8 cellular contexts compared by ENCODE assay signal in the genomic region with DNA sequence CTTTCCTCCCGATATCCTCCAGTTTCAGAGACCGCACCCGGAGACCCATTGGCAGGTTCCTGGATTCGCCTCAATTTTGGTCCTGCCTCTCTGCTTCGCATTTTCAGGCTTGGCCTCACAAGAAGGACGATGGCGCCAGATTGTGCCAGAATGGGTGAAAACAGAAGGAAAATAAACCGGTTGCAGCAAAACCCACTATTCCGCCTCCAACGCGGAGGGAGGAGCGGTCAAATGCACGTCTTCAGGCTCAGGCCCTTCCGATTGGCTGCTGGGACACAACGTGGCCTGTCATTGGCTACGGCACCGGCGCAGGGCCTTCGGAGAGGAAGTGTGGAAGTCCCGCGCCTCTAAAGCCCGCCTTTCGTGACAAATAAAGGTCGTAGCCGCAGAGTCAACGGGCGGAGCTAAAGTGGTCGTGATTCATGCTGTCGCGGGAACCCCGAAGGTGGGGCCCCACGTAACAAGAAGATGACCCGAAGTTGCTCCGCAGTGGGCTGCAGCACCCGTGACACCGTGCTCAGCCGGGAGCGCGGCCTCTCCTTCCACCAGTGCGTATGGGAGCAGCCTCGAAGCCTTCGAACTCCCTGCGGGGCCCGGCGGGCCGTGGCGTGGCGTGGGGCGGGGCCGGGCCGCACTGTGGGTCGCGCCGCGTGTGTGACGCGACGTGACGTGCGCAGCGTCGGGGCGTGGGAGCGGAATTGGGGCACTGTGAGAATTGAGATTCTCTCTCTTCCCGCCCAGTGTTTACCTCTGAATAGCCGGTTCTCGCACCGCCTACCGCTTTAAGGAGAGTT. TPM values are rescaled to one million over a fixed set of nuclear protein-coding genes. Genes with fewer than 3 reads are reported as not detected.
DNase-seq lines count a peak whose midpoint lies in the region; ATAC-seq, FAIRE-seq and TF ChIP-seq lines count a peak whose summit lies in the region.

A gene with protein sequence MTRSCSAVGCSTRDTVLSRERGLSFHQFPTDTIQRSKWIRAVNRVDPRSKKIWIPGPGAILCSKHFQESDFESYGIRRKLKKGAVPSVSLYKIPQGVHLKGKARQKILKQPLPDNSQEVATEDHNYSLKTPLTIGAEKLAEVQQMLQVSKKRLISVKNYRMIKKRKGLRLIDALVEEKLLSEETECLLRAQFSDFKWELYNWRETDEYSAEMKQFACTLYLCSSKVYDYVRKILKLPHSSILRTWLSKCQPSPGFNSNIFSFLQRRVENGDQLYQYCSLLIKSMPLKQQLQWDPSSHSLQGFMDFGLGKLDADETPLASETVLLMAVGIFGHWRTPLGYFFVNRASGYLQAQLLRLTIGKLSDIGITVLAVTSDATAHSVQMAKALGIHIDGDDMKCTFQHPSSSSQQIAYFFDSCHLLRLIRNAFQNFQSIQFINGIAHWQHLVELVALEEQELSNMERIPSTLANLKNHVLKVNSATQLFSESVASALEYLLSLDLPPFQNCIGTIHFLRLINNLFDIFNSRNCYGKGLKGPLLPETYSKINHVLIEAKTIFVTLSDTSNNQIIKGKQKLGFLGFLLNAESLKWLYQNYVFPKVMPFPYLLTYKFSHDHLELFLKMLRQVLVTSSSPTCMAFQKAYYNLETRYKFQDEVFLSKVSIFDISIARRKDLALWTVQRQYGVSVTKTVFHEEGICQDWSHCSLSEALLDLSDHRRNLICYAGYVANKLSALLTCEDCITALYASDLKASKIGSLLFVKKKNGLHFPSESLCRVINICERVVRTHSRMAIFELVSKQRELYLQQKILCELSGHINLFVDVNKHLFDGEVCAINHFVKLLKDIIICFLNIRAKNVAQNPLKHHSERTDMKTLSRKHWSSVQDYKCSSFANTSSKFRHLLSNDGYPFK (plus strand): TSS at position 401 of the 794 bp plus-strand sequence. CDS start 68 bp downstream, at position 469.

- DNase-seq in ELR (ENCODE audit: low read depth) = peak; percentile 99
- peak; percentile 68 for DNase-seq in H54 (ENCODE audit: insufficient read length, low spot score)
- peak; percentile 98 for DNase-seq in LoVo (ENCODE audit: low spot score)
- DNase-seq in RPMI8226 = peak; percentile 97
- peak; percentile 99 for DNase-seq in activated T-helper 2 cell treated with anti-CD3 and anti-CD28 coated beads, Interferon-gamma antibody, Interleukin-2, Interleukin-4, amounts not matched to agents 10 μg/mL and 5 μg/mL and 100 μg/mL, durations not matched to agents 14 hours and 24 hours and 36 hours (ENCODE audit: low spot score)
- DNase-seq in fibroblast of pulmonary artery (ENCODE audit: low read depth) = peak; percentile 100
- DNase-seq in naive thymus-derived CD8-positive, alpha-beta T cell = peak; percentile 90 to 100 (median 98)
- DNase-seq in stimulated activated naive B cell treated with anti-CD40 and anti-IgM and Interleukin-4, amounts not matched to agents 10 μg/mL and 1 μg/mL and 100 μg/mL, for 72 hours = peak; percentile 98

- TF ChIP-seq CTCF in fibroblast of pulmonary artery (IDR thresholded peaks at IDR 0.05; ENCODE audit: low read length, missing control alignments) = no peak

- H3K36me3 Mint-ChIP-seq in activated T-helper 2 cell treated with anti-CD3 and anti-CD28 coated beads, Interferon-gamma antibody, Interleukin-2, Interleukin-4, amounts not matched to agents 10 μg/mL and 5 μg/mL and 100 μg/mL, durations not matched to agents 14 hours and 24 hours and 36 hours (ENCODE audit: low read depth) = peaks cover 14% of the 10 kb centered on the region
- peaks cover 0 to 26% (median 4%) of the 10 kb centered on the region in 3 donors for H3K36me3 Mint-ChIP-seq in naive thymus-derived CD8-positive, alpha-beta T cell
- peaks cover 2 to 9% of the 10 kb centered on the region in 2 donors for H3K36me3 Mint-ChIP-seq in stimulated activated naive B cell treated with anti-CD40 and anti-IgM and Interleukin-4, amounts not matched to agents 10 μg/mL and 1 μg/mL and 100 μg/mL, for 72 hours

- peak; percentile 67 for TF ChIP-seq POLR2A in H54 (IDR thresholded peaks at IDR 0.05; ENCODE audit: low read depth, low read length)

- H3K9me3 Mint-ChIP-seq in activated T-helper 2 cell treated with anti-CD3 and anti-CD28 coated beads, Interferon-gamma antibody, Interleukin-2, Interleukin-4, amounts not matched to agents 10 μg/mL and 5 μg/mL and 100 μg/mL, durations not matched to agents 14 hours and 24 hours and 36 hours = no peaks in the 10 kb centered on the region
- no peaks in the 10 kb centered on the region for H3K9me3 Mint-ChIP-seq in naive thymus-derived CD8-positive, alpha-beta T cell
- H3K9me3 Mint-ChIP-seq in stimulated activated naive B cell treated with anti-CD40 and anti-IgM and Interleukin-4, amounts not matched to agents 10 μg/mL and 1 μg/mL and 100 μg/mL, for 72 hours = no peaks in the 10 kb centered on the region

- peak; percentile 88 to 90 for ATAC-seq in naive thymus-derived CD8-positive, alpha-beta T cell
- ATAC-seq in stimulated activated naive B cell treated with anti-CD40 and anti-IgM and Interleukin-4, amounts not matched to agents 10 μg/mL and 1 μg/mL and 100 μg/mL, for 72 hours (replicated peaks) = peak; percentile 90 to 91

- peak within 1 kb of the TSS; percentile 83 for H3K4me3 ChIP-seq in fibroblast of pulmonary artery (replicated peaks; ENCODE audit: low read depth, low read length)

- no peak within 1 kb of the TSS for H3K4me3 Mint-ChIP-seq in activated T-helper 2 cell treated with anti-CD3 and anti-CD28 coated beads, Interferon-gamma antibody, Interleukin-2, Interleukin-4, amounts not matched to agents 10 μg/mL and 5 μg/mL and 100 μg/mL, durations not matched to agents 14 hours and 24 hours and 36 hours (ENCODE audit: low read depth)
- H3K4me3 Mint-ChIP-seq in naive thymus-derived CD8-positive, alpha-beta T cell = no peak within 1 kb of the TSS
- H3K4me3 Mint-ChIP-seq in stimulated activated naive B cell treated with anti-CD40 and anti-IgM and Interleukin-4, amounts not matched to agents 10 μg/mL and 1 μg/mL and 100 μg/mL, for 72 hours = no peak within 1 kb of the TSS

- POLR2A ChIA-PET in naive thymus-derived CD8-positive, alpha-beta T cell (lab: Charles Lee) = interaction anchor here (1.0 to 3.3 kb wide), 12 partner anchors 10 to 615 kb away, joined by 3 to 40 read pairs (median 4); partner anchors contain the start of genes COPS4, COQ2, HNRNPD and HNRNPDL

- FAIRE-seq in H54 (lab: Jason Lieb, UNC) = peak; percentile 67

- H3K27ac Mint-ChIP-seq in activated T-helper 2 cell treated with anti-CD3 and anti-CD28 coated beads, Interferon-gamma antibody, Interleukin-2, Interleukin-4, amounts not matched to agents 10 μg/mL and 5 μg/mL and 100 μg/mL, durations not matched to agents 14 hours and 24 hours and 36 hours = no peak within 1 kb of the TSS
- no peak within 1 kb of the TSS for H3K27ac Mint-ChIP-seq in naive thymus-derived CD8-positive, alpha-beta T cell
- no peak within 1 kb of the TSS for H3K27ac Mint-ChIP-seq in stimulated activated naive B cell treated with anti-CD40 and anti-IgM and Interleukin-4, amounts not matched to agents 10 μg/mL and 1 μg/mL and 100 μg/mL, for 72 hours

- H3K4me1 Mint-ChIP-seq in activated T-helper 2 cell treated with anti-CD3 and anti-CD28 coated beads, Interferon-gamma antibody, Interleukin-2, Interleukin-4, amounts not matched to agents 10 μg/mL and 5 μg/mL and 100 μg/mL, durations not matched to agents 14 hours and 24 hours and 36 hours (ENCODE audit: low read depth) = peaks cover 38% of the 10 kb centered on the region
- H3K4me1 Mint-ChIP-seq in naive thymus-derived CD8-positive, alpha-beta T cell = peaks cover 12 to 30% (median 18%) of the 10 kb centered on the region in 4 donors
- H3K4me1 Mint-ChIP-seq in stimulated activated naive B cell treated with anti-CD40 and anti-IgM and Interleukin-4, amounts not matched to agents 10 μg/mL and 1 μg/mL and 100 μg/mL, for 72 hours = peaks cover 11 to 19% of the 10 kb centered on the region in 2 donors

- intact Hi-C loops in activated T-helper 2 cell treated with anti-CD3 and anti-CD28 coated beads, Interferon-gamma antibody, Interleukin-2, Interleukin-4, amounts not matched to agents 10 μg/mL and 5 μg/mL and 100 μg/mL, durations not matched to agents 14 hours and 24 hours and 36 hours (cut with micrococcal nuclease) = loop anchor here (1.0 to 5.0 kb wide), 11 partner anchors 9 to 554 kb away; partner anchors contain the start of genes COPS4, COQ2, ENOPH1 and HELQ

- no peaks in the 10 kb centered on the region for H3K27me3 Mint-ChIP-seq in activated T-helper 2 cell treated with anti-CD3 and anti-CD28 coated beads, Interferon-gamma antibody, Interleukin-2, Interleukin-4, amounts not matched to agents 10 μg/mL and 5 μg/mL and 100 μg/mL, durations not matched to agents 14 hours and 24 hours and 36 hours (ENCODE audit: low read depth)
- no peaks in the 10 kb centered on the region for H3K27me3 Mint-ChIP-seq in naive thymus-derived CD8-positive, alpha-beta T cell
- H3K27me3 Mint-ChIP-seq in stimulated activated naive B cell treated with anti-CD40 and anti-IgM and Interleukin-4, amounts not matched to agents 10 μg/mL and 1 μg/mL and 100 μg/mL, for 72 hours = no peaks in the 10 kb centered on the region

RNA-seq across cellular contexts. Expression of the gene that starts here (rescaled TPM):
- 1.8 and 2.6 TPM in 2 replicates for total RNA-seq in activated T-helper 2 cell treated with anti-CD3 and anti-CD28 coated beads, Interferon-gamma antibody, Interleukin-2, Interleukin-4, amounts not matched to agents 10 μg/mL and 5 μg/mL and 100 μg/mL, durations not matched to agents 14 hours and 24 hours and 36 hours
- total RNA-seq in naive thymus-derived CD8-positive, alpha-beta T cell = 1 to 10 TPM; 4.1 to 6.0 TPM
- 1 to 10 TPM; 1.6 to 2.9 (median 1.7) TPM for polyA plus RNA-seq in naive thymus-derived CD8-positive, alpha-beta T cell

Comparison
In these comparisons a context has a peak if more than half of its experiments do, and no peak if none do; other contexts are left out.
1. Peak in every context shown above with its lines: DNase-seq, ATAC-seq and H3K4me3 ChIP-seq.